Comparison of ENCODE assay signal across 1 cellular context in genomic region chr15:70433583-70434288, GRCh38.
TF ChIP-seq lines count a peak whose summit lies in the region.

No MANE protein-coding gene starts in this region.

TF ChIP-seq in HCT116, 20 proteins besides CTCF, POLR2A, EP300 and RAD21:
- TF ChIP-seq POLR2AphosphoS5 (IDR thresholded peaks at IDR 0.05; ENCODE audit: low read depth, low read length) (no peak), YY1 (IDR thresholded peaks at IDR 0.05; ENCODE audit: extremely low read depth, insufficient replicate concordance, low read depth, low read length) (no peak), REST (IDR thresholded peaks at IDR 0.05; ENCODE audit: low read depth) (no peak), ATF3 (IDR thresholded peaks at IDR 0.05) (no peak), EZH2 (IDR thresholded peaks at IDR 0.05) (no peak), FOSL1 (IDR thresholded peaks at IDR 0.05; ENCODE audit: low read depth) (no peak), ELF1 (IDR thresholded peaks at IDR 0.05; ENCODE audit: borderline replicate concordance, low read depth) (no peak), CBX3 (IDR thresholded peaks at IDR 0.05; ENCODE audit: low read depth) (no peak), SIN3A (IDR thresholded peaks at IDR 0.05; ENCODE audit: low read depth) (no peak)
